16 cellular contexts compared by ENCODE assay signal in genomic region chr13:96091932-96092253, GRCh38. TPM values are rescaled to one million over a fixed set of nuclear protein-coding genes. Genes with fewer than 3 reads are reported as not detected.
DNase-seq lines count a peak whose midpoint lies in the region; ATAC-seq, FAIRE-seq and TF ChIP-seq lines count a peak whose summit lies in the region.
"Had no signal": no experiment of that assay in that cellular context is flagged by ENCODE, and none has a peak within 500 bp of the region (broad histone marks: within the 10 kb centered on the region; RNA-seq: fewer than 3 reads in every experiment).

No MANE protein-coding gene starts in this region.

- TF ChIP-seq CTCF in heart right ventricle (IDR thresholded peaks at IDR 0.05) (no peak), astrocyte (IDR thresholded peaks at IDR 0.05; ENCODE audit: insufficient read depth, low read depth, low read length) (no peak), mesothelial cell of epicardium (IDR thresholded peaks at IDR 0.05; ENCODE audit: unreplicated experiment) (no peak), tibial artery (IDR thresholded peaks at IDR 0.05) (no peak)

- H3K27me3 ChIP-seq in heart right ventricle (peaks cover 10 to 82% (median 74%) of the 10 kb centered on the region in 7 donors), astrocyte (ENCODE audit: insufficient read depth, low read length) (peaks cover 46% of the 10 kb centered on the region), tibial artery (peaks cover 0 to 11% of the 10 kb centered on the region in 2 donors)

- ATAC-seq in heart right ventricle = no peak
- no peak for ATAC-seq in left ventricle myocardium superior
- ATAC-seq in HG03159 (IDR thresholded peaks at IDR 0.05; ENCODE audit: unreplicated experiment) = no peak
- ATAC-seq in activated CD4-positive, alpha-beta T cell treated with anti-CD3 and anti-CD28 coated beads for 36 hours = no peak
- ATAC-seq: activated T-helper 17 cell treated with anti-CD3 and anti-CD28 coated beads, Interleukin-2, amount 50 U/mL, for 72 hours; GM12878; stimulated activated memory B cell treated with anti-CD40 and anti-IgM and Interleukin-4, amounts not matched to agents 10 μg/mL and 1 μg/mL and 100 μg/mL, for 72 hours had no signal

- H3K4me3 Mint-ChIP-seq in astrocyte (ENCODE audit: unreplicated experiment) = no peak overlapping the region
- peak overlapping the region; percentile 75 for H3K4me3 Mint-ChIP-seq in mesothelial cell of epicardium
- H3K4me3 Mint-ChIP-seq in activated CD4-positive, alpha-beta T cell treated with anti-CD3 and anti-CD28 coated beads for 36 hours = no peak overlapping the region
- H3K4me3 Mint-ChIP-seq: activated T-helper 17 cell treated with anti-CD3 and anti-CD28 coated beads, Interleukin-2, amount 50 U/mL, for 72 hours; T-helper 2 cell treated with Interferon-gamma antibody and Interleukin-4, amounts not matched to agents 5 μg/mL and 100 μg/mL, for 36 hours had no signal

- H3K4me1 Mint-ChIP-seq in astrocyte (ENCODE audit: low read depth, unreplicated experiment) (no peaks in the 10 kb centered on the region), mesothelial cell of epicardium (peaks cover 14% of the 10 kb centered on the region)
- H3K4me1 Mint-ChIP-seq in activated CD4-positive, alpha-beta T cell treated with anti-CD3 and anti-CD28 coated beads for 36 hours = peaks cover 3% of the 10 kb centered on the region
- H3K4me1 Mint-ChIP-seq: activated T-helper 17 cell treated with anti-CD3 and anti-CD28 coated beads, Interleukin-2, amount 50 U/mL, for 72 hours had no signal

- 7% methylated on average over 6 of the region's 6 CpGs for WGBS in heart right ventricle, 2 donors

- H3K27me3 Mint-ChIP-seq in astrocyte (ENCODE audit: low read depth, unreplicated experiment) = peaks cover 69% of the 10 kb centered on the region
- H3K27me3 Mint-ChIP-seq in mesothelial cell of epicardium (ENCODE audit: low read depth) = peaks cover 74% of the 10 kb centered on the region
- peaks cover 49% of the 10 kb centered on the region for H3K27me3 Mint-ChIP-seq in activated CD4-positive, alpha-beta T cell treated with anti-CD3 and anti-CD28 coated beads for 36 hours

- H3K36me3 ChIP-seq in heart right ventricle (no peaks in the 10 kb centered on the region), astrocyte (ENCODE audit: insufficient read depth, low read length) (no peaks in the 10 kb centered on the region), tibial artery (no peaks in the 10 kb centered on the region)
- H3K36me3 ChIP-seq: lower lobe of right lung had no signal

- no peak for DNase-seq in heart right ventricle
- DNase-seq in left ventricle myocardium superior = no peak
- no peak for DNase-seq in astrocyte (ENCODE audit: low read depth)
- no peak for DNase-seq in mesothelial cell of epicardium (ENCODE audit: low spot score in 2 of 2, unreplicated experiment in 2 of 2)
- no peak for DNase-seq in tibial artery
- no peak for DNase-seq in COLO668 (lab: John Stamatoyannopoulos, UW; ENCODE audit: unreplicated experiment)
- DNase-seq in activated CD4-positive, alpha-beta T cell treated with anti-CD3 and anti-CD28 coated beads for 36 hours = no peak
- DNase-seq: activated CD4-positive, alpha-beta T cell treated with anti-CD3 and anti-CD28 coated beads, Interleukin-2, amount 50 U/mL, for 48 hours; lower lobe of right lung; NCI-H2081 had no signal

- peak overlapping the region; percentile 94 for H3K4me2 ChIP-seq in astrocyte (ENCODE audit: low read length)

- POLR2A ChIA-PET in activated CD4-positive, alpha-beta T cell treated with anti-CD3 and anti-CD28 coated beads for 36 hours (lab: Charles Lee) = no interaction called here

- H3K36me3 Mint-ChIP-seq in astrocyte (ENCODE audit: low read depth, unreplicated experiment) (no peaks in the 10 kb centered on the region), mesothelial cell of epicardium (no peaks in the 10 kb centered on the region)
- no peaks in the 10 kb centered on the region for H3K36me3 Mint-ChIP-seq in activated CD4-positive, alpha-beta T cell treated with anti-CD3 and anti-CD28 coated beads for 36 hours (ENCODE audit: low read depth)
- H3K36me3 Mint-ChIP-seq: stimulated activated memory B cell treated with anti-CD40 and anti-IgM and Interleukin-4, amounts not matched to agents 10 μg/mL and 1 μg/mL and 100 μg/mL, for 72 hours had no signal

- no peak overlapping the region for H3K9ac ChIP-seq in astrocyte (ENCODE audit: low read length)

- CTCF ChIA-PET in activated CD4-positive, alpha-beta T cell treated with anti-CD3 and anti-CD28 coated beads for 36 hours (lab: Charles Lee) = no interaction called here

- H3K27ac ChIP-seq in heart right ventricle (no peak overlapping the region), astrocyte (ENCODE audit: low read depth, low read length) (no peak overlapping the region), tibial artery (peak overlapping the region; percentile 61 to 72)
- H3K27ac ChIP-seq: lower lobe of right lung had no signal

- intact Hi-C loops in heart right ventricle (cut with DNase I) = no loop called here
- intact Hi-C loops in left ventricle myocardium superior (cut with micrococcal nuclease) = no loop called here
- intact Hi-C loops in tibial artery (cut with DNase I; ENCODE audit: low total_unique reads) = loop anchor here (5.0 kb wide), 1 partner anchor 40 kb away; the partner anchor contains the start of gene UGGT2
- intact Hi-C loops in activated CD4-positive, alpha-beta T cell treated with anti-CD3 and anti-CD28 coated beads for 36 hours (cut with DNase I, micrococcal nuclease) = loop anchor here in 1 of 2 experiments (5.0 kb wide), 1 partner anchor 1380 kb away; the partner anchor contains the start of gene SOX21

- FAIRE-seq in astrocyte (lab: Jason Lieb, UNC) = no peak
- FAIRE-seq: GM12878 had no signal

- H2AFZ ChIP-seq in astrocyte (ENCODE audit: low read depth, low read length) = no peak overlapping the region

- no peaks in the 10 kb centered on the region for H3K79me2 ChIP-seq in astrocyte (ENCODE audit: insufficient read depth, low read length)

- H3K9me3 Mint-ChIP-seq in astrocyte (ENCODE audit: unreplicated experiment) (no peaks in the 10 kb centered on the region), mesothelial cell of epicardium (no peaks in the 10 kb centered on the region)
- no peaks in the 10 kb centered on the region for H3K9me3 Mint-ChIP-seq in activated CD4-positive, alpha-beta T cell treated with anti-CD3 and anti-CD28 coated beads for 36 hours (ENCODE audit: low read depth)
- H3K9me3 Mint-ChIP-seq: activated T-helper 17 cell treated with anti-CD3 and anti-CD28 coated beads, Interleukin-2, amount 50 U/mL, for 72 hours; stimulated activated memory B cell treated with anti-CD40 and anti-IgM and Interleukin-4, amounts not matched to agents 10 μg/mL and 1 μg/mL and 100 μg/mL, for 72 hours; T-helper 2 cell treated with Interferon-gamma antibody and Interleukin-4, amounts not matched to agents 5 μg/mL and 100 μg/mL, for 36 hours had no signal

- H3K4me1 ChIP-seq in heart right ventricle (peaks cover 0 to 16% (median 5%) of the 10 kb centered on the region in 9 donors), astrocyte (ENCODE audit: insufficient read depth, low read length) (peaks cover 4% of the 10 kb centered on the region), tibial artery (peaks cover 3 to 21% (median 9%) of the 10 kb centered on the region in 4 donors)

- H4K20me1 ChIP-seq in astrocyte (ENCODE audit: insufficient read depth, low read length) = no peaks in the 10 kb centered on the region

- H3K4me3 ChIP-seq in heart right ventricle = peak overlapping the region in 6 of 10 donors; percentile 27 to 54 (median 46)
- H3K4me3 ChIP-seq in astrocyte (ENCODE audit: insufficient read depth, low read depth, low read length) = no peak overlapping the region
- H3K4me3 ChIP-seq in tibial artery = peak overlapping the region; percentile 62 to 65
- H3K4me3 ChIP-seq: GM12878 had no signal

- H3K9me3 ChIP-seq in heart right ventricle (no peaks in the 10 kb centered on the region), astrocyte (ENCODE audit: insufficient read depth, low read depth, low read length) (no peaks in the 10 kb centered on the region), tibial artery (no peaks in the 10 kb centered on the region)
- H3K9me3 ChIP-seq: lower lobe of right lung had no signal

- H3K27ac Mint-ChIP-seq in astrocyte (ENCODE audit: unreplicated experiment) (no peak overlapping the region), mesothelial cell of epicardium (no peak overlapping the region)
- no peak overlapping the region for H3K27ac Mint-ChIP-seq in activated CD4-positive, alpha-beta T cell treated with anti-CD3 and anti-CD28 coated beads for 36 hours
- H3K27ac Mint-ChIP-seq: activated T-helper 17 cell treated with anti-CD3 and anti-CD28 coated beads, Interleukin-2, amount 50 U/mL, for 72 hours; stimulated activated memory B cell treated with anti-CD40 and anti-IgM and Interleukin-4, amounts not matched to agents 10 μg/mL and 1 μg/mL and 100 μg/mL, for 72 hours; T-helper 2 cell treated with Interferon-gamma antibody and Interleukin-4, amounts not matched to agents 5 μg/mL and 100 μg/mL, for 36 hours had no signal

RNA-seq across cellular contexts. Expression of gene HS6ST3, which starts 2.0 kb away (rescaled TPM):
- 1 to 10 TPM in 6 of 10 donors, under 1 TPM in 4; 0.30 to 7.6 (median 1.7) TPM for total RNA-seq in heart right ventricle
- under 1 TPM; 0.01 to 0.07 TPM for polyA plus RNA-seq in heart right ventricle
- 2.0 TPM for total RNA-seq in left ventricle myocardium superior
- 0.07 TPM in 1 of 2 replicates, not detected in the other for total RNA-seq in astrocyte
- total RNA-seq in mesothelial cell of epicardium = 0.60 to 0.66 TPM (median 0.62 TPM) in 3 replicates
- total RNA-seq in activated CD4-positive, alpha-beta T cell treated with anti-CD3 and anti-CD28 coated beads for 36 hours = not detected
- total RNA-seq: activated T-helper 17 cell treated with anti-CD3 and anti-CD28 coated beads, Interleukin-2, amount 50 U/mL, for 72 hours; GM12878; RPMI7951 had no signal

RNA-seq across cellular contexts. Expression of gene UGGT2, which starts 38.7 kb away (rescaled TPM):
- total RNA-seq in heart right ventricle (10 to 100 TPM in 9 of 10 donors, 1 to 10 TPM in 1; 9.8 to 13.4 (median 11.5) TPM), left ventricle myocardium superior (12.9 TPM), astrocyte (36.1 and 36.2 TPM in 2 replicates), mesothelial cell of epicardium (45.5 to 47.5 TPM (median 46.5 TPM) in 3 replicates)
- 1 to 10 TPM; 4.7 to 8.2 TPM for polyA plus RNA-seq in heart right ventricle
- total RNA-seq in activated CD4-positive, alpha-beta T cell treated with anti-CD3 and anti-CD28 coated beads for 36 hours = under 1 TPM; 0.18 to 0.34 TPM

Comparison
In these comparisons a context has a peak if more than half of its experiments do, and no peak if none do; other contexts are left out.
1. H3K27ac ChIP-seq: peak in tibial artery (2 of 2); none in heart right ventricle (0 of 10) and astrocyte (single experiment).
2. RNA of gene UGGT2, which starts 38.7 kb away (total RNA-seq): 45.5 to 47.5 TPM in mesothelial cell of epicardium, 36.1 to 36.2 TPM in astrocyte, 12.9 TPM in left ventricle myocardium superior (single experiment) and 9.8 to 13.4 TPM in heart right ventricle; 0.18 to 0.34 TPM in activated CD4-positive, alpha-beta T cell treated with anti-CD3 and anti-CD28 coated beads for 36 hours; every median in the first group is over 4 times any median in the second.